8 cellular contexts compared by ENCODE assay signal in genomic region chr14:23070262-23071129, GRCh38. TPM values are rescaled to one million over a fixed set of nuclear protein-coding genes. Genes with fewer than 3 reads are reported as not detected.
DNase-seq lines count a peak whose midpoint lies in the region; ATAC-seq and TF ChIP-seq lines count a peak whose summit lies in the region.

No MANE protein-coding gene starts in this region.

- ATAC-seq in left ventricle myocardium superior (no peak), HG02623 (IDR thresholded peaks at IDR 0.05; ENCODE audit: unreplicated experiment) (no peak), HG02759 (IDR thresholded peaks at IDR 0.05; ENCODE audit: unreplicated experiment) (no peak)

- H3K27ac ChIP-seq in right atrium auricular region, result peak overlapping the region; percentile 78 to 84

- H3K4me3 Mint-ChIP-seq in brain (peak overlapping the region; percentile 93 to 98 (median 96)), mesothelial cell of epicardium (peak overlapping the region; percentile 93)

- peaks cover 68% of the 10 kb centered on the region for H3K4me1 Mint-ChIP-seq in brain
- H3K4me1 Mint-ChIP-seq in mesothelial cell of epicardium, result peaks cover 46% of the 10 kb centered on the region

- H3K4me3 ChIP-seq in right atrium auricular region, result peak overlapping the region; percentile 54

- H3K9me3 Mint-ChIP-seq in brain, result no peaks in the 10 kb centered on the region
- no peaks in the 10 kb centered on the region for H3K9me3 Mint-ChIP-seq in mesothelial cell of epicardium

- H3K27ac Mint-ChIP-seq in brain (peak overlapping the region; percentile 97 to 99 (median 98)), mesothelial cell of epicardium (peak overlapping the region; percentile 93)

- no peaks in the 10 kb centered on the region for H3K9me3 ChIP-seq in right atrium auricular region

- peaks cover 66% of the 10 kb centered on the region for H3K36me3 ChIP-seq in right atrium auricular region

- in situ Hi-C loops in KBM-7 (cut with MboI; ENCODE audit: low pct_unique_long_range_greater_than_20kb, low sequenced_read_pairs), result no loop called here

- no peak for TF ChIP-seq CTCF in right atrium auricular region (IDR thresholded peaks at IDR 0.05)
- TF ChIP-seq CTCF in brain (conservative IDR thresholded peaks at IDR 0.05), result no peak
- TF ChIP-seq CTCF in mesothelial cell of epicardium (IDR thresholded peaks at IDR 0.05; ENCODE audit: unreplicated experiment), result no peak

- DNase-seq in right atrium auricular region (ENCODE audit: low spot score) (no peak), left ventricle myocardium superior (no peak), mesothelial cell of epicardium (ENCODE audit: low spot score in 2 of 2, unreplicated experiment in 2 of 2) (no peak), SKM-1 treated with dmso at 0.1 percent for 144 hours (lab: John Stamatoyannopoulos, UW; ENCODE audit: unreplicated experiment) (no peak), KBM-7 (no peak)

- H3K36me3 Mint-ChIP-seq in brain (peaks cover 52% of the 10 kb centered on the region), mesothelial cell of epicardium (peaks cover 19% of the 10 kb centered on the region)

- H3K27me3 ChIP-seq in right atrium auricular region, result no peaks in the 10 kb centered on the region

- H3K27me3 Mint-ChIP-seq in brain, result peaks cover 7% of the 10 kb centered on the region
- no peaks in the 10 kb centered on the region for H3K27me3 Mint-ChIP-seq in mesothelial cell of epicardium (ENCODE audit: low read depth)

- intact Hi-C loops in left ventricle myocardium superior (cut with micrococcal nuclease), result no loop called here

- peaks cover 0 to 35% of the 10 kb centered on the region in 2 donors for H3K4me1 ChIP-seq in right atrium auricular region

RNA-seq across cellular contexts. Expression of gene CDH24, which starts 13.2 kb away (rescaled TPM):
- total RNA-seq in right atrium auricular region, result 1 to 10 TPM; 1.3 to 1.4 TPM
- total RNA-seq in left ventricle myocardium superior, result 2.0 TPM
- polyA plus RNA-seq in brain (ENCODE audit: insufficient read depth, low read depth, low replicate concordance), result 18.8 TPM
- 26.4 to 30.4 TPM (median 29.3 TPM) in 3 replicates for total RNA-seq in mesothelial cell of epicardium

RNA-seq across cellular contexts. Expression of gene ACIN1, which starts 24.4 kb away (rescaled TPM):
- total RNA-seq in right atrium auricular region, result 10 to 100 TPM; 53.9 to 55.3 TPM
- total RNA-seq in left ventricle myocardium superior, result 78.4 TPM
- polyA plus RNA-seq in brain (ENCODE audit: insufficient read depth, low read depth, low replicate concordance), result 81.8 TPM
- 372 to 401 TPM (median 374 TPM) in 3 replicates for total RNA-seq in mesothelial cell of epicardium

RNA-seq across cellular contexts. Expression of gene C14orf119, which starts 24.8 kb away (rescaled TPM):
- total RNA-seq in right atrium auricular region (10 to 100 TPM; 13.5 to 23.7 TPM), left ventricle myocardium superior (23.6 TPM), mesothelial cell of epicardium (43.2 to 48.5 TPM (median 45.6 TPM) in 3 replicates)
- polyA plus RNA-seq in brain (ENCODE audit: insufficient read depth, low read depth, low replicate concordance), result 39.9 TPM

RNA-seq across cellular contexts. Expression of gene PSMB11, which starts 28.5 kb away (rescaled TPM):
- total RNA-seq in right atrium auricular region, result not detected
- total RNA-seq in left ventricle myocardium superior, result not detected
- not detected for polyA plus RNA-seq in brain (ENCODE audit: insufficient read depth, low read depth, low replicate concordance)
- total RNA-seq in mesothelial cell of epicardium, result 0.09 TPM in 1 of 3 replicates, not detected in the others

RNA-seq across cellular contexts. Expression of gene CIROP, which starts 34.3 kb away (rescaled TPM):
- total RNA-seq in right atrium auricular region, result not detected
- not detected for total RNA-seq in left ventricle myocardium superior
- polyA plus RNA-seq in brain (ENCODE audit: insufficient read depth, low read depth, low replicate concordance), result not detected
- not detected in 3 replicates for total RNA-seq in mesothelial cell of epicardium
